8 cellular contexts compared by ENCODE assay signal in genomic region chr3:109050591-109051167, GRCh38.
DNase-seq lines count a peak whose midpoint lies in the region; ATAC-seq and TF ChIP-seq lines count a peak whose summit lies in the region.

No MANE protein-coding gene starts in this region.

- H3K27ac ChIP-seq in VCaP = no peak overlapping the region

- DNase-seq in activated CD4-positive, alpha-beta T cell treated with anti-CD3 and anti-CD28 coated beads for 48 hours = peak; percentile 19
- DNase-seq in activated CD4-positive, alpha-beta T cell treated with anti-CD3 and anti-CD28 coated beads for 1 hour = no peak
- DNase-seq in left colon = no peak
- no peak for DNase-seq in GM19238 (ENCODE audit: insufficient read length, low spot score)
- no peak for DNase-seq in omental fat pad (ENCODE audit: low spot score)

- intact Hi-C loops in left colon (cut with DNase I, micrococcal nuclease) = no loop called here

- ATAC-seq in GM21447 (IDR thresholded peaks at IDR 0.05; ENCODE audit: unreplicated experiment) = peak; percentile 86
- peak; percentile 52 for ATAC-seq in left colon
- ATAC-seq in omental fat pad (ENCODE audit: low FRiP score) = no peak

- TF ChIP-seq CTCF in LNCAP (IDR thresholded peaks at IDR 0.05) (peak; percentile 79), VCaP (conservative IDR thresholded peaks at IDR 0.05) (peak; percentile 85), omental fat pad (IDR thresholded peaks at IDR 0.05) (no peak)

Comparison
In these comparisons a context has a peak if more than half of its experiments do, and no peak if none do; other contexts are left out.
1. CTCF ChIP-seq: peak in LNCAP (single experiment) and VCaP (single experiment); none in omental fat pad (0 of 3).